25 cellular contexts compared by ENCODE assay signal in the genomic region with DNA sequence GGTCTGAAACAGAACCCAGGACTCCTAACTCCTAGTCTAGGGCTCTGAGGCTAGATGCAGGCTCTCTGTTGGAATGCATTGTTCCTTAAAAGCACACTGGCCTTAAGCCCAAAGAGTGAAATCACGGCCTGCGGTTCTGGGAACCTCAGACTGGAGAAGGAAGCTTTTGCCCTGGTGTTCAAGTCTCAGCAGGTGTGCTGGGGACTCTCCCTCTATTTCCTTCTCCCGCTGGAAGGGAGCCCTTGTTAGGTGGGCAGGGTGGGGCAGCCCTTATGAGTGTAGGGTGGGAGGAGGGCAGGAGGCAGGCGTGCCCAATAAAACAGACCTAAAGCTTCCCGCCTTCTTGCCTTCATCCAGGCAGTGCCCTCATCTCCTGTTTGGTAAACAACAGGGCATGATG. TPM values are rescaled to one million over a fixed set of nuclear protein-coding genes. Genes with fewer than 3 reads are reported as not detected.
DNase-seq lines count a peak whose midpoint lies in the region; ATAC-seq, FAIRE-seq and TF ChIP-seq lines count a peak whose summit lies in the region.
"Had no signal": no experiment of that assay in that cellular context is flagged by ENCODE, and none has a peak within 500 bp of the region (broad histone marks: within the 10 kb centered on the region; RNA-seq: fewer than 3 reads in every experiment).

No MANE protein-coding gene starts in this region.

- H3K4me3 ChIP-seq in colonic mucosa (no peak overlapping the region), mucosa of descending colon (no peak overlapping the region), small intestine (ENCODE audit: low read depth in 1 of 2, low read length in 2 of 2) (no peak overlapping the region)
- H3K4me3 ChIP-seq: GM12878 had no signal

- peak overlapping the region in 1 of 2 donors; percentile 64 for H3K9ac ChIP-seq in colonic mucosa (ENCODE audit: low read depth in 2 of 2, low read length in 2 of 2)

- no peaks in the 10 kb centered on the region for H3K9me3 ChIP-seq in colonic mucosa
- H3K9me3 ChIP-seq in mucosa of descending colon, result no peaks in the 10 kb centered on the region
- H3K9me3 ChIP-seq in small intestine (ENCODE audit: control insufficient read depth, low read depth), result no peaks in the 10 kb centered on the region

- no peaks in the 10 kb centered on the region for H3K27me3 ChIP-seq in colonic mucosa
- H3K27me3 ChIP-seq in small intestine (ENCODE audit: control insufficient read depth in 2 of 2, insufficient read depth in 2 of 2, low read length in 2 of 2), result no peaks in the 10 kb centered on the region

- TF ChIP-seq CTCF in colonic mucosa (IDR thresholded peaks at IDR 0.05), result no peak
- TF ChIP-seq CTCF in mucosa of descending colon (IDR thresholded peaks at IDR 0.05), result no peak

- H3K4me1 ChIP-seq in colonic mucosa (peaks cover 7% of the 10 kb centered on the region), mucosa of descending colon (ENCODE audit: low read depth) (peaks cover 13% of the 10 kb centered on the region), small intestine (ENCODE audit: control insufficient read depth in 2 of 2, insufficient read depth in 1 of 2, low read depth in 1 of 2, low read length in 1 of 2) (peaks cover 8 to 12% of the 10 kb centered on the region in 2 donors)

- ATAC-seq in mucosa of descending colon (peak; percentile 58), GM19328 (IDR thresholded peaks at IDR 0.05; ENCODE audit: unreplicated experiment) (no peak)
- no peak for ATAC-seq in effector memory CD8-positive, alpha-beta T cell (replicated peaks)
- ATAC-seq: activated CD8-positive, alpha-beta T cell treated with anti-CD3 and anti-CD28 coated beads for 36 hours; GM12878; HCT116; SK-N-SH treated with all-trans-retinoic acid at 6 μM for 48 hours had no signal

- intact Hi-C loops in colonic mucosa (cut with DNase I) (no loop called here), mucosa of descending colon (cut with DNase I, micrococcal nuclease) (loop anchor here in 1 of 2 donors (10.0 kb wide), 1 partner anchor 54 kb away; no protein-coding TSS in a partner anchor)

- no peak overlapping the region for H3K4me3 Mint-ChIP-seq in effector memory CD8-positive, alpha-beta T cell
- H3K4me3 Mint-ChIP-seq: activated CD8-positive, alpha-beta T cell treated with anti-CD3 and anti-CD28 coated beads for 36 hours; activated naive CD4-positive, alpha-beta T cell treated with anti-CD3 and anti-CD28 coated beads for 36 hours had no signal

- WGBS in small intestine, 3 donors, result 18 to 63% (median 54%) methylated on average over 5 of the region's 5 CpGs

- H3K36me3 ChIP-seq in colonic mucosa (no peaks in the 10 kb centered on the region), mucosa of descending colon (ENCODE audit: low read depth) (no peaks in the 10 kb centered on the region), small intestine (ENCODE audit: control insufficient read depth in 2 of 2, insufficient read depth in 2 of 2, low read length in 2 of 2) (no peaks in the 10 kb centered on the region)

- H3K27me3 Mint-ChIP-seq in effector memory CD8-positive, alpha-beta T cell, result peaks cover 0 to 3% of the 10 kb centered on the region in 2 donors
- H3K27me3 Mint-ChIP-seq: activated CD8-positive, alpha-beta T cell treated with anti-CD3 and anti-CD28 coated beads for 36 hours had no signal

- H3K27ac ChIP-seq in colonic mucosa (peak overlapping the region; percentile 70), small intestine (ENCODE audit: low read depth in 1 of 2, low read length in 1 of 2) (peak overlapping the region in 1 of 2 donors; percentile 77)

- no peak for FAIRE-seq in small intestine (lab: Jason Lieb, UNC)
- FAIRE-seq: GM12878, HTR-8/SVneo, islet of Langerhans, urothelium cell line had no signal

- peaks cover 4 to 7% of the 10 kb centered on the region in 2 donors for H3K4me1 Mint-ChIP-seq in effector memory CD8-positive, alpha-beta T cell (ENCODE audit: low read depth in 2 of 2)

- DNase-seq in M059J (ENCODE audit: low read depth), result peak; percentile 39
- peak; percentile 91 for DNase-seq in colonic mucosa
- DNase-seq in mucosa of descending colon, result peak; percentile 79 to 85 (median 82)
- peak; percentile 75 for DNase-seq in small intestine
- no peak for DNase-seq in nucleus accumbens (lab: John Stamatoyannopoulos, UW)
- DNase-seq in effector memory CD8-positive, alpha-beta T cell, result no peak
- no peak for DNase-seq in NCI-H1694 treated with DMSO at 0.1 percent for 48 hours (lab: John Stamatoyannopoulos, UW)
- DNase-seq: activated B cell treated with CpG ODN at 0.5 μM for 24 hours; activated CD8-positive, alpha-beta T cell treated with anti-CD3 and anti-CD28 coated beads for 36 hours; activated naive CD4-positive, alpha-beta T cell treated with anti-CD3 and anti-CD28 coated beads for 36 hours; activated T-cell treated with anti-CD3 and anti-CD28 coated beads, Interleukin-2, amount 50 U/mL, for 48 hours; amygdala; cerebellar nuclear complex; effector CD8-positive, alpha-beta T cell; hippocampal formation; Karpas-422; NCI-H1092 treated with DMSO at 0.1 percent for 48 hours; NCI-H510A treated with DMSO at 0.1 percent for 48 hours had no signal

- H3K9me3 Mint-ChIP-seq in effector memory CD8-positive, alpha-beta T cell, result no peaks in the 10 kb centered on the region
- H3K9me3 Mint-ChIP-seq: activated B cell treated with CpG ODN at 0.5 μM for 24 hours; activated CD8-positive, alpha-beta T cell treated with anti-CD3 and anti-CD28 coated beads for 36 hours; activated naive CD4-positive, alpha-beta T cell treated with anti-CD3 and anti-CD28 coated beads for 36 hours had no signal

- H3K27ac Mint-ChIP-seq in effector memory CD8-positive, alpha-beta T cell, result no peak overlapping the region
- H3K27ac Mint-ChIP-seq: activated B cell treated with CpG ODN at 0.5 μM for 24 hours; activated CD8-positive, alpha-beta T cell treated with anti-CD3 and anti-CD28 coated beads for 36 hours; activated naive CD4-positive, alpha-beta T cell treated with anti-CD3 and anti-CD28 coated beads for 36 hours had no signal

- H3K36me3 Mint-ChIP-seq in effector memory CD8-positive, alpha-beta T cell (ENCODE audit: insufficient read depth), result peaks cover 5% of the 10 kb centered on the region

RNA-seq across cellular contexts. Expression of a gene that starts 1.8 kb away (rescaled TPM):
- total RNA-seq in M059J (2014; rRNA removed; shearing (Covaris generic)), result 0.66 and 0.86 TPM in 2 replicates
- total RNA-seq in colonic mucosa (10 to 100 TPM; 13.9 to 41.8 TPM), mucosa of descending colon (10 to 100 TPM; 42.2 to 46.4 (median 44.4) TPM)
- 1 to 10 TPM; 3.0 to 8.9 (median 5.6) TPM for polyA plus RNA-seq in small intestine

Comparison
In these comparisons a context has a peak if more than half of its experiments do, and no peak if none do; other contexts are left out.
1. DNase-seq: peak in M059J (single experiment), colonic mucosa (single experiment), mucosa of descending colon (3 of 3) and small intestine (single experiment); none in nucleus accumbens (0 of 56), effector memory CD8-positive, alpha-beta T cell (0 of 3) and NCI-H1694 treated with DMSO at 0.1 percent for 48 hours (single experiment).